8 cellular contexts compared by ENCODE assay signal in genomic region chr4:127881565-127881869, GRCh38. TPM values are rescaled to one million over a fixed set of nuclear protein-coding genes. Genes with fewer than 3 reads are reported as not detected.
DNase-seq lines count a peak whose midpoint lies in the region; ATAC-seq and TF ChIP-seq lines count a peak whose summit lies in the region.

No MANE protein-coding gene starts in this region.

- H3K9me3 ChIP-seq in heart right ventricle (no peaks in the 10 kb centered on the region), smooth muscle cell (replicated peaks; ENCODE audit: low read depth) (no peaks in the 10 kb centered on the region)

- no peaks in the 10 kb centered on the region for H3F3A ChIP-seq in smooth muscle cell (ENCODE audit: low read depth)

- H4K20me1 ChIP-seq in smooth muscle cell (ENCODE audit: low read depth): no peaks in the 10 kb centered on the region

- ATAC-seq in GM18519 (IDR thresholded peaks at IDR 0.05; ENCODE audit: low FRiP score, unreplicated experiment): peak; percentile 28
- ATAC-seq in HG02623 (IDR thresholded peaks at IDR 0.05; ENCODE audit: unreplicated experiment): peak; percentile 35
- peak in 2 of 8 donors; percentile 4 to 57 for ATAC-seq in heart right ventricle

- H3K4me1 ChIP-seq in heart right ventricle (peaks cover 0 to 20% (median 15%) of the 10 kb centered on the region in 9 donors), smooth muscle cell (ENCODE audit: low read depth) (peaks cover 17% of the 10 kb centered on the region)

- H3K9ac ChIP-seq in smooth muscle cell (ENCODE audit: low read depth): peak overlapping the region; percentile 64

- POLR2A ChIA-PET in RWPE1 (lab: Yijun Ruan, JAX; ENCODE audit: low non-redundant PET): no interaction called here

- H3K4me2 ChIP-seq in smooth muscle cell: peak overlapping the region; percentile 90

- H3K79me2 ChIP-seq in smooth muscle cell (ENCODE audit: low read depth): peaks cover 14% of the 10 kb centered on the region

- H2AFZ ChIP-seq in smooth muscle cell (ENCODE audit: low read depth): peak overlapping the region; percentile 95

- CTCF ChIA-PET in RWPE1 (lab: Yijun Ruan, JAX): interaction anchor here (0.8 kb wide), 1 partner anchor 84 kb away, joined by 3 read pairs; the partner anchor contains the start of genes ABHD18 and MFSD8

- no peaks in the 10 kb centered on the region for H3K27me3 ChIP-seq in heart right ventricle
- H3K27me3 ChIP-seq in smooth muscle cell (ENCODE audit: low read depth): no peaks in the 10 kb centered on the region

- H3K36me3 ChIP-seq in heart right ventricle (peaks cover 0 to 9% (median 0%) of the 10 kb centered on the region in 9 donors), smooth muscle cell (ENCODE audit: low read depth) (no peaks in the 10 kb centered on the region)

- 1 to 2% methylated on average over 7 of the region's 7 CpGs for WGBS in heart right ventricle, 2 donors
- WGBS in smooth muscle cell (ENCODE audit: low lambda C conversion rate): 5% methylated on average over 7 of the region's 7 CpGs

- H3K4me3 ChIP-seq in heart right ventricle (peak overlapping the region; percentile 56 to 93 (median 76)), smooth muscle cell (peak overlapping the region; percentile 86)

- TF ChIP-seq CTCF in RWPE1 (conservative IDR thresholded peaks at IDR 0.05; ENCODE audit: low read depth): no peak
- TF ChIP-seq CTCF in heart right ventricle (IDR thresholded peaks at IDR 0.05): no peak
- no peak for TF ChIP-seq CTCF in smooth muscle cell (IDR thresholded peaks at IDR 0.05; ENCODE audit: borderline replicate concordance, insufficient read depth, poor library complexity, severe bottlenecking)

- DNase-seq in RWPE1 (ENCODE audit: low spot score) (no peak), heart right ventricle (no peak), smooth muscle cell (lab: John Stamatoyannopoulos, UW; ENCODE audit: unreplicated experiment) (no peak), putamen (ENCODE audit: low spot score) (no peak), pons (ENCODE audit: low spot score) (no peak), iPS-NIHi7 (ENCODE audit: extremely low spot score) (no peak)

- H3K27ac ChIP-seq in RWPE1 (peak overlapping the region; percentile 89), heart right ventricle (peak overlapping the region in 1 of 10 donors; percentile 84), smooth muscle cell (ENCODE audit: low read depth) (no peak overlapping the region)

- intact Hi-C loops in heart right ventricle (cut with DNase I): loop anchor here in 3 of 10 donors (5.0 to 10.0 kb wide), 4 partner anchors 81 to 181 kb away; partner anchors contain the start of genes ABHD18 (in 1 of the 3), HSPA4L (in 1 of the 3), LARP1B (in 1 of the 3) and MFSD8 (in 1 of the 3)

RNA-seq across cellular contexts. Expression of gene PLK4, which starts 0.8 kb away (rescaled TPM):
- total RNA-seq in heart right ventricle (1 to 10 TPM in 2 of 10 donors, under 1 TPM in 8; 0.25 to 3.7 (median 0.62) TPM), smooth muscle cell (10.1 and 19.9 TPM in 2 replicates)
- polyA plus RNA-seq in heart right ventricle (under 1 TPM; 0.22 to 0.43 TPM), smooth muscle cell (6.9 and 7.1 TPM in 2 replicates)
